ENCODE assay signal across 9 cellular contexts in genomic region chr18:32048507-32049091, GRCh38. TPM values are rescaled to one million over a fixed set of nuclear protein-coding genes. Genes with fewer than 3 reads are reported as not detected.
DNase-seq lines count a peak whose midpoint lies in the region; ATAC-seq and FAIRE-seq lines count a peak whose summit lies in the region.
"Had no signal": no experiment of that assay in that cellular context is flagged by ENCODE, and none has a peak within 500 bp of the region (broad histone marks: within the 10 kb centered on the region; RNA-seq: fewer than 3 reads in every experiment).

No MANE protein-coding gene starts in this region.

- H2BK120ac ChIP-seq in mesendoderm (ENCODE audit: low read depth, low read length) = no peak overlapping the region

- no peaks in the 10 kb centered on the region for H3K79me2 ChIP-seq in mesendoderm (ENCODE audit: control insufficient read depth, insufficient read depth, low read length)

- peak; percentile 79 for FAIRE-seq in GM19239 (lab: Jason Lieb, UNC)
- FAIRE-seq: endometrium had no signal

- peak; percentile 62 for ATAC-seq in HG03558 (IDR thresholded peaks at IDR 0.05; ENCODE audit: extremely low read depth, unreplicated experiment)

- H4K8ac ChIP-seq in mesendoderm (ENCODE audit: low read depth, low read length) = no peak overlapping the region

- H2BK5ac ChIP-seq in mesendoderm (ENCODE audit: low read length) = no peak overlapping the region

- no peaks in the 10 kb centered on the region for H3K27me3 ChIP-seq in BLaER1 treated with 17β-estradiol and CSF1 and Interleukin-3, amounts not matched to agents 10 nM and 100 nM
- no peaks in the 10 kb centered on the region for H3K27me3 ChIP-seq in mesendoderm (ENCODE audit: insufficient read depth, low read length, poor library complexity)

- H3K9ac ChIP-seq in BLaER1 treated with 17β-estradiol and CSF1 and Interleukin-3, amounts not matched to agents 10 nM and 100 nM = peak overlapping the region; percentile 77 to 93 (median 85)
- H3K9ac ChIP-seq in mesendoderm (ENCODE audit: low read length) = no peak overlapping the region

- H3K4ac ChIP-seq in mesendoderm (ENCODE audit: low read depth, low read length) = no peak overlapping the region

- H2BK15ac ChIP-seq in mesendoderm (replicated peaks; ENCODE audit: low read depth) = no peak overlapping the region

- H3K27ac ChIP-seq in BLaER1 treated with 17β-estradiol and CSF1 and Interleukin-3, amounts not matched to agents 10 nM and 100 nM = peak overlapping the region; percentile 86 to 100 (median 96)
- no peak overlapping the region for H3K27ac ChIP-seq in mesendoderm (ENCODE audit: low read depth, low read length)

- H3K4me3 ChIP-seq in BLaER1 treated with 17β-estradiol and CSF1 and Interleukin-3, amounts not matched to agents 10 nM and 100 nM = peak overlapping the region; percentile 4 to 57 (median 39); a peak in 15 of 20 replicates
- no peak overlapping the region for H3K4me3 ChIP-seq in mesendoderm (ENCODE audit: low read length)

- H4K5ac ChIP-seq in mesendoderm (ENCODE audit: low read length) = no peak overlapping the region

- H3K79me1 ChIP-seq in mesendoderm (ENCODE audit: low read length) = no peaks in the 10 kb centered on the region

- WGBS in mesendoderm (ENCODE audit: extremely low coverage, insufficient coverage, low lambda C conversion rate) = no CpG with 5 or more reads among the region's 4 CpGs

- H2AK5ac ChIP-seq in mesendoderm (ENCODE audit: low read length) = no peak overlapping the region

- H3K56ac ChIP-seq in mesendoderm (ENCODE audit: low read length) = no peak overlapping the region

- peaks cover 0 to 7% (median 0%) of the 10 kb centered on the region in 11 experiments; a peak in 1 of 22 replicates for H3K9me3 ChIP-seq in BLaER1 treated with 17β-estradiol and CSF1 and Interleukin-3, amounts not matched to agents 10 nM and 100 nM (replicated peaks in 1 of 11)

- no peaks in the 10 kb centered on the region for H4K20me1 ChIP-seq in BLaER1 treated with 17β-estradiol and CSF1 and Interleukin-3, amounts not matched to agents 10 nM and 100 nM

- no peak overlapping the region for H3K18ac ChIP-seq in mesendoderm (ENCODE audit: low read length)

- no peak overlapping the region for H3K23ac ChIP-seq in mesendoderm (ENCODE audit: low read length)

- DNase-seq in GM19239 (ENCODE audit: insufficient read length, low spot score) (no peak), amniotic epithelial cell (ENCODE audit: low read depth) (peak; percentile 24), mesendoderm (peak; percentile 21), NCI-H146 (lab: John Stamatoyannopoulos, UW) (no peak), SW480 (ENCODE audit: low spot score) (no peak)
- DNase-seq in stimulated activated CD4-positive, alpha-beta T cell treated with anti-CD3 and anti-CD28 coated beads, Interleukin-4, amount 100 ng/mL, for 1 hour = no peak

- H3K36me3 ChIP-seq in BLaER1 treated with 17β-estradiol and CSF1 and Interleukin-3, amounts not matched to agents 10 nM and 100 nM = peaks cover 19 to 86% (median 66%) of the 10 kb centered on the region in 11 experiments; a peak in 21 of 22 replicates
- H3K36me3 ChIP-seq in mesendoderm (ENCODE audit: control insufficient read depth, insufficient read depth, low read length) = no peaks in the 10 kb centered on the region

- peak overlapping the region; percentile 90 to 99 (median 94) for H3K4me2 ChIP-seq in BLaER1 treated with 17β-estradiol and CSF1 and Interleukin-3, amounts not matched to agents 10 nM and 100 nM
- no peak overlapping the region for H3K4me2 ChIP-seq in mesendoderm (ENCODE audit: low read length)

- peaks cover 37 to 88% (median 78%) of the 10 kb centered on the region in 10 experiments for H3K4me1 ChIP-seq in BLaER1 treated with 17β-estradiol and CSF1 and Interleukin-3, amounts not matched to agents 10 nM and 100 nM
- no peaks in the 10 kb centered on the region for H3K4me1 ChIP-seq in mesendoderm (ENCODE audit: control insufficient read depth, low read depth, low read length)

RNA-seq across cellular contexts. Expression of gene RNF125, which starts 30.0 kb away (rescaled TPM):
- polyA plus RNA-seq in mesendoderm (2013, experiment 1 of 2) = 8.0 TPM
- 8.2 TPM for polyA plus RNA-seq in mesendoderm (2013, experiment 2 of 2)

RNA-seq across cellular contexts. Expression of gene RNF138, which starts 43.1 kb away (rescaled TPM):
- 57.7 TPM for polyA plus RNA-seq in mesendoderm (2013, experiment 1 of 2)
- polyA plus RNA-seq in mesendoderm (2013, experiment 2 of 2) = 57.6 TPM

Comparison
In these comparisons a context has a peak if more than half of its experiments do, and no peak if none do; other contexts are left out.
1. DNase-seq: peak in amniotic epithelial cell (single experiment) and mesendoderm (single experiment); none in GM19239 (single experiment), NCI-H146 (single experiment), SW480 (single experiment) and stimulated activated CD4-positive, alpha-beta T cell treated with anti-CD3 and anti-CD28 coated beads, Interleukin-4, amount 100 ng/mL, for 1 hour (single experiment).